ENCODE assay signal across 2 cellular contexts in the genomic region with DNA sequence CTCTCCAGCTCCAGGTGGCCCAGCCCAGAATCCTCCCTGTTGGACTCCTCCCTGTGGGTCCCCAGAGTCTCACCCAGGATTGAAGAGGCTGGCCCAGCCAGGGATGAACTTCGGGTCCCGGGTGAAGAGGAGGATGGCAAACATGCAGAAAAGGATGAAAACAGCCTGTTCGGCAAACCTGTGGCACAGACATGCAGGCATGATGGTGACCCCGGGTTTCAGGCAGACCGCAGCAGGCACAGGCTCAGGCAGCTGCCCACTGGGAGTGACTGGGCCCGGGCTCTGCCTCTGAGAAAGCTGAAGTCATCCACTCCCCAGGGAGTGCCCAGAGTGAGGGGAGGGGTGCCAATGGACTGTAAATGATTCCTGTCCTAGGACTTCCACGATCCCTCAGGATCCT.
TF ChIP-seq lines count a peak whose summit lies in the region.

No MANE protein-coding gene starts in this region.

TF ChIP-seq in HepG2, 621 proteins besides CTCF, POLR2A, EP300 and RAD21:
- peak; percentile 85 for TF ChIP-seq ZNF263 (CRISPR knock-in tag; IDR thresholded peaks at IDR 0.05)
- TF ChIP-seq IKZF1 (IDR thresholded peaks at IDR 0.05), result no peak

TF ChIP-seq in GM12878, 131 proteins besides CTCF, POLR2A, EP300 and RAD21:
- TF ChIP-seq MEF2B (IDR thresholded peaks at IDR 0.05; ENCODE audit: partially characterized antibody, poor library complexity, severe bottlenecking) (peak; percentile 52), RFX5 (IDR thresholded peaks at IDR 0.05; ENCODE audit: low read depth, low read length) (no peak), BHLHE40 (IDR thresholded peaks at IDR 0.05; ENCODE audit: borderline replicate concordance in 1 of 2, low read depth in 2 of 2, low read length in 1 of 2) (0 out of 4 replicates have a peak, but pooled peaks of 1 of the 2 experiments have one; percentile 12), IKZF1 (conservative IDR thresholded peaks at IDR 0.05) (peak; percentile 45), BMI1 (IDR thresholded peaks at IDR 0.05; ENCODE audit: borderline replicate concordance) (no peak)
